In the genomic region with DNA sequence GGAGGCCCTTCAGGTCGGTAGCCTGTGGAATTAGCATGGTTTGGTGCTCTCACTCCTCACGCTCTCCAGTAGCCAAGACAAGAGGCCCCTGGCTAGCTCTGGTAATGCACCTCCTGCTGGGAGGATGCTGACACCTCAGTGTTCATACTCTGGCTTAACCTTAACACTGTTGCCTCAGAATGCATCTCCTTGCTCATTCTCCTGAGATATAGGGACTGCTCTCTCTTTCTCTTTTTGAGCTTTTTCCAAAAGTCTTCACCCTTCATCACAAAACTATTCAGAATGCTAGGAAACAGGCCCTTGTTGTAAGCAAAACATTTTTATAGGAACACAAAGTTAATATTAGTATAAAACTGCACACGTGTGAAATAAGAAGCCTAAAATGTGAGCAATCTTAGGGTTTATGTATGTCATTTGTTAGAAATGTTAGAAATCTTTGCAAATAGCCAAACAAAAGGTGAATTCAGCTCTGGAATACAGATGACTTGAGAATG, we compare ENCODE assay signal across 12 cellular contexts. TPM values are rescaled to one million over a fixed set of nuclear protein-coding genes. Genes with fewer than 3 reads are reported as not detected.
DNase-seq lines count a peak whose midpoint lies in the region; ATAC-seq and TF ChIP-seq lines count a peak whose summit lies in the region.
"Had no signal": no experiment of that assay in that cellular context is flagged by ENCODE, and none has a peak within 500 bp of the region (broad histone marks: within the 10 kb centered on the region; RNA-seq: fewer than 3 reads in every experiment).

No MANE protein-coding gene starts in this region.

- H3K14ac ChIP-seq in mesenchymal stem cell (ENCODE audit: low read length in 2 of 2) = no peak overlapping the region

- no peak for ATAC-seq in HG03108 (IDR thresholded peaks at IDR 0.05; ENCODE audit: unreplicated experiment)
- ATAC-seq in GM18873 (IDR thresholded peaks at IDR 0.05; ENCODE audit: low FRiP score, unreplicated experiment) = no peak

- no peaks in the 10 kb centered on the region for H3K27me3 ChIP-seq in mesenchymal stem cell (ENCODE audit: control insufficient read depth in 1 of 2, insufficient read depth in 1 of 2, low read length in 2 of 2)

- H4K91ac ChIP-seq in mesenchymal stem cell (ENCODE audit: low read length) = no peak overlapping the region

- no peak overlapping the region for H4K8ac ChIP-seq in mesenchymal stem cell (ENCODE audit: low read length)

- H3K9me3 ChIP-seq in mesenchymal stem cell (ENCODE audit: control insufficient read depth, low read length) = no peaks in the 10 kb centered on the region

- H3K4me2 ChIP-seq in mesenchymal stem cell (ENCODE audit: low read length, poor library complexity, severe bottlenecking) = no peak overlapping the region

- in situ Hi-C loops in astrocyte of the cerebellum (cut with HindIII; ENCODE audit: low sequenced_read_pairs) = loop anchor here (5.0 kb wide), 1 partner anchor 48 kb away; no protein-coding TSS in a partner anchor

- no peak overlapping the region for H3K18ac ChIP-seq in mesenchymal stem cell (ENCODE audit: low read depth in 1 of 2, low read length in 2 of 2)

- no peak overlapping the region for H2BK120ac ChIP-seq in mesenchymal stem cell (ENCODE audit: low read depth, low read length)

- H2AK5ac ChIP-seq in mesenchymal stem cell (ENCODE audit: low read length, severe bottlenecking) = no peak overlapping the region

- TF ChIP-seq CTCF in AG04449 (IDR thresholded peaks at IDR 0.05; ENCODE audit: insufficient read depth, low read length, missing control alignments) = peak; percentile 29
- no peak for TF ChIP-seq CTCF in GM20000 (IDR thresholded peaks at IDR 0.05; ENCODE audit: extremely low read depth, missing control alignments)
- peak; percentile 12 for TF ChIP-seq CTCF in astrocyte of the cerebellum (IDR thresholded peaks at IDR 0.05; ENCODE audit: low read depth, low read length, missing control alignments)

- H2BK12ac ChIP-seq in mesenchymal stem cell (ENCODE audit: low read length in 2 of 2) = no peak overlapping the region

- peak overlapping the region; percentile 62 for H3K9ac ChIP-seq in mesenchymal stem cell (ENCODE audit: low read length)

- peaks cover 7% of the 10 kb centered on the region for H3K4me1 ChIP-seq in mesenchymal stem cell (ENCODE audit: control insufficient read depth, insufficient read depth, low read depth, low read length)

- H3K27ac ChIP-seq in mesenchymal stem cell (ENCODE audit: low read length, poor library complexity, severe bottlenecking) = peak overlapping the region; percentile 83

- H3K23ac ChIP-seq in mesenchymal stem cell (ENCODE audit: low read length in 2 of 2) = no peak overlapping the region

- CTCF ChIA-PET in AG04449 (lab: Yijun Ruan, JAX) = interaction anchor here (1.0 to 2.2 kb wide), 6 partner anchors 10 to 75 kb away, joined by 3 to 7 read pairs (median 4); no protein-coding TSS in a partner anchor

- DNase-seq in AG04449 (ENCODE audit: low read depth, low spot score) (no peak), GM20000 (ENCODE audit: low spot score) (peak; percentile 37), astrocyte of the cerebellum (ENCODE audit: low read depth) (no peak), mesenchymal stem cell (no peak), OCI-M2 (lab: John Stamatoyannopoulos, UW; ENCODE audit: unreplicated experiment) (no peak), SKM-1 treated with dmso at 0.1 percent for 144 hours (lab: John Stamatoyannopoulos, UW; ENCODE audit: unreplicated experiment) (no peak)
- DNase-seq: activated CD4-positive, alpha-beta T cell treated with anti-CD3 and anti-CD28 coated beads for 1 hour; activated gamma-delta T cell; CD4-positive, CD25-positive, alpha-beta regulatory T cell; SHP77 treated with DMSO at 0.1 percent for 48 hours had no signal

- peak overlapping the region; percentile 60 for H2AFZ ChIP-seq in mesenchymal stem cell (ENCODE audit: low read depth, low read length)

- no peaks in the 10 kb centered on the region for H3K79me1 ChIP-seq in mesenchymal stem cell (replicated peaks; ENCODE audit: low read length, poor library complexity, severe bottlenecking)

- H3K36me3 ChIP-seq in mesenchymal stem cell (ENCODE audit: control insufficient read depth in 1 of 2, insufficient read depth in 2 of 2, low read depth in 1 of 2, low read length in 2 of 2) = no peaks in the 10 kb centered on the region

- H3K4me3 ChIP-seq in AG04449 (ENCODE audit: low read depth, low read length) (no peak overlapping the region), astrocyte of the cerebellum (ENCODE audit: low read depth, low read length) (no peak overlapping the region), mesenchymal stem cell (ENCODE audit: insufficient read depth in 1 of 2, low read depth in 1 of 2, low read length in 2 of 2) (no peak overlapping the region)

- H2BK15ac ChIP-seq in mesenchymal stem cell (ENCODE audit: low read depth, poor library complexity, severe bottlenecking) = no peak overlapping the region

- WGBS in mesenchymal stem cell = 54% methylated on average over 3 of the region's 3 CpGs

- POLR2A ChIA-PET in AG04449 (lab: Yijun Ruan, JAX) = interaction anchor here (0.7 to 1.4 kb wide), 3 partner anchors 14 to 16 kb away, joined by 3 to 4 read pairs (median 3); no protein-coding TSS in a partner anchor

- no peak overlapping the region for H3K4ac ChIP-seq in mesenchymal stem cell (ENCODE audit: low read depth in 1 of 2, low read length in 2 of 2)

- no peak overlapping the region for H2BK5ac ChIP-seq in mesenchymal stem cell (ENCODE audit: low read depth, low read length, poor library complexity, severe bottlenecking)

RNA-seq across cellular contexts. Expression of a gene that starts 17.3 kb away (rescaled TPM):
- polyA plus RNA-seq in mesenchymal stem cell (2013, experiment 1 of 2) = 12.3 TPM
- 12.2 TPM for polyA plus RNA-seq in mesenchymal stem cell (2013, experiment 2 of 2)

RNA-seq across cellular contexts. Expression of a gene that starts 55.9 kb away (rescaled TPM):
- polyA plus RNA-seq in mesenchymal stem cell (2013, experiment 1 of 2) = 20.5 TPM
- 21.7 TPM for polyA plus RNA-seq in mesenchymal stem cell (2013, experiment 2 of 2)
